ENCODE assay signal across 1 cellular context in the genomic region with DNA sequence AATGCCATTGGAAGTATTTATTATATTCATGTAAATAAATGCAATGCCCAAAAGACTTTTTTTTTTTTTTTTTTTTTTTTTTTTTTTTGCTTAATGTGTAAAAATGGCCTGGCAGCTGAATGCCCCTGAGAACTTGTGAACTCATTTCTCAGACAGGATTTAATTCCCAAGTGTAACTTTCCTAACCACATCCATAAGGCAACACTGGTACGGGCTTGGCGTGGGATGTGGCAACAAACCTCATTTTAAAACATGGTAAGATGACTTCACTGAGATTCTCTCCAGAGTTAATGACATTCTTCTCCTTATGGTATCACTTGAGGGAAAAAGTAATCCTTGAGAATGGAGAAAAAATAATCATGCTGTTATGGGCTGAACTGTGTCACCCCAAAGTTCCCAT.
A peak's percentile ranks its signal among the peaks of the same experiment; 100 is the strongest.
TF ChIP-seq lines count a peak whose summit lies in the region.

No MANE protein-coding gene starts in this region.

TF ChIP-seq in HepG2, 621 proteins besides CTCF, POLR2A, EP300 and RAD21 (continued from another document):
- 0 out of 2 replicates have a peak, but pooled peaks have one; percentile 13 for TF ChIP-seq TMF1 (CRISPR knock-in tag; IDR thresholded peaks at IDR 0.05; ENCODE audit: low read depth)
TF ChIP-seq in HepG2: peak in this region for 3.
